ENCODE assay signal across 30 cellular contexts in the genomic region with DNA sequence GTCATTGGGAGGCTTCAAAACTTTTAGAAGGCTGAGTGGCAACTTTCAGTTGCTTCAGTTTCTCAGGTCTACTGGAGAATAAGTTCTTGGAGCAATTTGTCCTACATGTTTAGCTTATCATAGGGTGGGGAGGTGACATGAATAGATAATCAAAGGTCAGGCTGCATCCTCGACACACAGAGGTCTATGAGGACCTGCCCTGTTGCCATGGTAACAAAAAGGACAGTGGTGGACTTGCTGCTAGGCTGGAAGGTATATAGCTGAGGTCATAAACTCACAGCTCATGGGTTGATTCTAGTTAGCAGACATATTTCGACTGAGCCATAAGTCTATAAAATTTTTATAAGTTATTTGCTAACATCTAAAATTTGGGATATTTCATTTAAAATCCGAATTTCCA.
"Had no signal": no experiment of that assay in that cellular context is flagged by ENCODE, and none has a peak within 500 bp of the region (broad histone marks: within the 10 kb centered on the region; RNA-seq: fewer than 3 reads in every experiment).

No MANE protein-coding gene starts in this region.

- H3K4me3 ChIP-seq: ascending aorta, cardiac muscle cell had no signal

- H3K27me3 ChIP-seq: ascending aorta, cardiac muscle cell had no signal

- H3K9me3 ChIP-seq: ascending aorta had no signal

- FAIRE-seq: bronchial epithelial cell, TTC549 had no signal

- ATAC-seq: activated CD8-positive, alpha-beta memory T cell treated with anti-CD3 and anti-CD28 coated beads, Interleukin-2, amount 10 ng/mL, durations not matched to agents 7 days and 5 days; activated CD8-positive, alpha-beta T cell treated with anti-CD3 and anti-CD28 coated beads, Interleukin-2, amount 10 ng/mL, durations not matched to agents 7 days and 5 days; activated naive CD8-positive, alpha-beta T cell treated with anti-CD3 and anti-CD28 coated beads, Interleukin-2, amount 50 U/mL, for 24 hours had no signal

- H3K36me3 ChIP-seq: cardiac muscle cell had no signal

- DNase-seq: activated B cell treated with CpG ODN at 0.5 μM for 24 hours; activated CD4-positive, alpha-beta memory T cell treated with anti-CD3 and anti-CD28 coated beads for 36 hours; activated CD4-positive, alpha-beta T cell treated with anti-CD3 and anti-CD28 coated beads for 4 hours; activated CD4-positive, alpha-beta T cell treated with anti-CD3 and anti-CD28 coated beads, Interleukin-2, amount 10 ng/mL, durations not matched to agents 24 days and 14 days; activated CD4-positive, alpha-beta T cell treated with anti-CD3 and anti-CD28 coated beads, Interleukin-2, amount 50 U/mL, for 1 hour; activated CD4-positive, alpha-beta T cell treated with anti-CD3 and anti-CD28 coated beads, Interleukin-2, amount 50 U/mL, for 4 hours; activated CD4-positive, CD25-positive, alpha-beta regulatory T cell treated with anti-CD3 and anti-CD28 coated beads, Interleukin-2, amount 50 U/mL, for 72 hours; activated CD8-positive, alpha-beta memory T cell treated with anti-CD3 and anti-CD28 coated beads for 24 hours; activated CD8-positive, alpha-beta memory T cell treated with anti-CD3 and anti-CD28 coated beads, Interleukin-2, amount 10 ng/mL, durations not matched to agents 7 days and 5 days; activated CD8-positive, alpha-beta memory T cell treated with anti-CD3 and anti-CD28 coated beads, Interleukin-2, amount 50 U/mL, for 48 hours; activated CD8-positive, alpha-beta T cell treated with anti-CD3 and anti-CD28 coated beads, Interleukin-2, amount 10 ng/mL, durations not matched to agents 7 days and 5 days; activated effector memory CD4-positive, alpha-beta T cell treated with Interleukin-2 at 50 U/mL for 16 hours; activated gamma-delta T cell; activated naive CD4-positive, alpha-beta T cell treated with anti-CD3 and anti-CD28 coated beads, Interleukin-2, amount 10 ng/mL, durations not matched to agents 7 days and 5 days; activated naive CD4-positive, alpha-beta T cell treated with Interleukin-2 at 50 U/mL for 16 hours; activated naive CD8-positive, alpha-beta T cell treated with anti-CD3 and anti-CD28 coated beads, Interleukin-2, amount 10 ng/mL, durations not matched to agents 7 days and 5 days; activated naive CD8-positive, alpha-beta T cell treated with anti-CD3 and anti-CD28 coated beads, Interleukin-2, amount 50 U/mL, for 24 hours; activated T-cell treated with anti-CD3 and anti-CD28 coated beads, Interleukin-2, amount 50 U/mL, for 24 hours; activated T-cell treated with anti-CD3 and anti-CD28 coated beads, Interleukin-2, amount 50 U/mL, for 48 hours; amygdala; anterior cingulate cortex; caudate nucleus; cerebellar nuclear complex; T-helper 2 cell; T-helper 9 cell had no signal

- H3K27ac ChIP-seq: cardiac muscle cell, VCaP had no signal
